8 cellular contexts compared by ENCODE assay signal in genomic region chr2:27095745-27096651, GRCh38. TPM values are rescaled to one million over a fixed set of nuclear protein-coding genes. Genes with fewer than 3 reads are reported as not detected.
DNase-seq lines count a peak whose midpoint lies in the region; ATAC-seq and TF ChIP-seq lines count a peak whose summit lies in the region.

No MANE protein-coding gene starts in this region.

- WGBS in esophagus muscularis mucosa: 26% methylated on average over 17 of the region's 18 CpGs
- 29 to 30% methylated on average over 18 of the region's 18 CpGs for WGBS in tibial nerve, 2 donors

- H3K9me3 ChIP-seq in A673 (ENCODE audit: low read depth, low read length, poor library complexity, severe bottlenecking) (no peaks in the 10 kb centered on the region), esophagus muscularis mucosa (no peaks in the 10 kb centered on the region), tibial nerve (no peaks in the 10 kb centered on the region)

- H3K27ac Mint-ChIP-seq in activated CD8-positive, alpha-beta T cell treated with anti-CD3 and anti-CD28 coated beads for 36 hours: no peak overlapping the region
- peak overlapping the region in 1 of 6 donors; percentile 44 for H3K27ac Mint-ChIP-seq in naive B cell

- H3K4me3 ChIP-seq in A673 (ENCODE audit: low read depth, low read length, poor library complexity, severe bottlenecking): peak overlapping the region; percentile 10
- H3K4me3 ChIP-seq in esophagus muscularis mucosa: peak overlapping the region; percentile 42 to 57 (median 46)
- peak overlapping the region in 3 of 4 donors; percentile 15 to 39 (median 28) for H3K4me3 ChIP-seq in tibial nerve

- peaks cover 3% of the 10 kb centered on the region for H3K36me3 ChIP-seq in A673 (ENCODE audit: insufficient read depth, low read length, poor library complexity, severe bottlenecking)
- H3K36me3 ChIP-seq in esophagus muscularis mucosa: peaks cover 0 to 18% (median 6%) of the 10 kb centered on the region in 4 donors
- peaks cover 0 to 21% (median 0%) of the 10 kb centered on the region in 3 donors for H3K36me3 ChIP-seq in tibial nerve

- H3K27me3 Mint-ChIP-seq in activated CD8-positive, alpha-beta T cell treated with anti-CD3 and anti-CD28 coated beads for 36 hours: no peaks in the 10 kb centered on the region
- no peaks in the 10 kb centered on the region for H3K27me3 Mint-ChIP-seq in naive B cell

- no TSS peak for BruUV-seq in A673 (replicated peaks; lab: Mats Ljungman, UMichigan)

- POLR2A ChIA-PET in A673 (lab: Charles Lee; ENCODE audit: low non-redundant PET): no interaction called here
- POLR2A ChIA-PET in activated CD8-positive, alpha-beta T cell treated with anti-CD3 and anti-CD28 coated beads for 36 hours (lab: Charles Lee): interaction anchor here (1.0 to 2.6 kb wide), 3 partner anchors 9 to 314 kb away, joined by 3 to 10 read pairs (median 4); partner anchors contain the start of genes KHK and PPM1G

- H3K4me1 ChIP-seq in A673 (ENCODE audit: insufficient read depth, low read length, poor library complexity, severe bottlenecking) (no peaks in the 10 kb centered on the region), esophagus muscularis mucosa (peaks cover 11 to 13% (median 12%) of the 10 kb centered on the region in 4 donors), tibial nerve (peaks cover 0 to 12% (median 4%) of the 10 kb centered on the region in 4 donors)

- ATAC-seq in activated CD8-positive, alpha-beta T cell treated with anti-CD3 and anti-CD28 coated beads for 36 hours: peak; percentile 94
- peak; percentile 87 to 88 for ATAC-seq in naive B cell (ENCODE audit: low read depth in 2 of 2)

- H3K27ac ChIP-seq in A673 (ENCODE audit: low read depth, low read length, poor library complexity, severe bottlenecking) (no peak overlapping the region), esophagus muscularis mucosa (replicated peaks in 1 of 4) (no peak overlapping the region), tibial nerve (peak overlapping the region in 1 of 4 donors; percentile 39)

- H3K4me3 Mint-ChIP-seq in activated CD8-positive, alpha-beta T cell treated with anti-CD3 and anti-CD28 coated beads for 36 hours: peak overlapping the region; percentile 30
- H3K4me3 Mint-ChIP-seq in naive B cell: peak overlapping the region; percentile 55 to 91 (median 80)

- TF ChIP-seq POLR2A in esophagus muscularis mucosa (IDR thresholded peaks at IDR 0.05; ENCODE audit: low read depth) (no peak), tibial nerve (IDR thresholded peaks at IDR 0.05) (no peak)

- no peaks in the 10 kb centered on the region for H3K9me3 Mint-ChIP-seq in activated CD8-positive, alpha-beta T cell treated with anti-CD3 and anti-CD28 coated beads for 36 hours
- no peaks in the 10 kb centered on the region for H3K9me3 Mint-ChIP-seq in naive B cell

- in situ Hi-C loops in GM13977 (cut with MboI; ENCODE audit: low pct_unique_long_range_greater_than_20kb, low sequenced_read_pairs, unreplicated experiment): no loop called here

- intact Hi-C loops in A673 (cut with micrococcal nuclease; ENCODE audit: unreplicated experiment) (loop anchor here (5.0 kb wide), 1 partner anchor 206 kb away; no protein-coding TSS in a partner anchor), esophagus muscularis mucosa (cut with DNase I) (loop anchor here (5.0 kb wide), 1 partner anchor 96 kb away; no protein-coding TSS in a partner anchor)
- intact Hi-C loops in activated CD8-positive, alpha-beta T cell treated with anti-CD3 and anti-CD28 coated beads for 36 hours (cut with micrococcal nuclease): loop anchor here (5.0 to 10.0 kb wide), 2 partner anchors 119 to 186 kb away; partner anchors contain the start of genes ATRAID, CAD, SLC5A6 and TRIM54

- H3K27me3 ChIP-seq in A673 (replicated peaks; ENCODE audit: insufficient read depth, low read depth, low read length, poor library complexity) (no peaks in the 10 kb centered on the region), esophagus muscularis mucosa (no peaks in the 10 kb centered on the region), tibial nerve (no peaks in the 10 kb centered on the region)

- DNase-seq in A673 (ENCODE audit: low spot score) (peak; percentile 73), GM13977 (ENCODE audit: low spot score) (peak; percentile 88), NCI-H1694 treated with DMSO at 0.1 percent for 48 hours (lab: John Stamatoyannopoulos, UW) (peak; percentile 95), esophagus muscularis mucosa (ENCODE audit: extremely low spot score) (no peak), naive B cell (peak; percentile 35), tibial nerve (ENCODE audit: low spot score in 2 of 2) (peak in 1 of 2 donors; percentile 48), NCI-H1048 (lab: John Stamatoyannopoulos, UW) (no peak)
- DNase-seq in activated CD8-positive, alpha-beta T cell treated with anti-CD3 and anti-CD28 coated beads for 36 hours: peak; percentile 65

- H3K4me1 Mint-ChIP-seq in activated CD8-positive, alpha-beta T cell treated with anti-CD3 and anti-CD28 coated beads for 36 hours (ENCODE audit: low read depth): no peaks in the 10 kb centered on the region
- H3K4me1 Mint-ChIP-seq in naive B cell: peaks cover 14 to 17% (median 15%) of the 10 kb centered on the region in 3 donors

- TF ChIP-seq CTCF in A673 (conservative IDR thresholded peaks at IDR 0.05; ENCODE audit: low read depth, low read length) (no peak), GM13977 (IDR thresholded peaks at IDR 0.05; ENCODE audit: extremely low read depth, insufficient read depth, missing control alignments) (no peak), esophagus muscularis mucosa (IDR thresholded peaks at IDR 0.05) (no peak), tibial nerve (IDR thresholded peaks at IDR 0.05) (no peak)
- no peak for TF ChIP-seq CTCF in activated CD8-positive, alpha-beta T cell treated with anti-CD3 and anti-CD28 coated beads for 36 hours (IDR thresholded peaks at IDR 0.05)

- H3K36me3 Mint-ChIP-seq in activated CD8-positive, alpha-beta T cell treated with anti-CD3 and anti-CD28 coated beads for 36 hours (ENCODE audit: low read depth): no peaks in the 10 kb centered on the region
- peaks cover 0 to 3% of the 10 kb centered on the region in 2 donors for H3K36me3 Mint-ChIP-seq in naive B cell

- CTCF ChIA-PET in A673 (lab: Charles Lee): no interaction called here
- CTCF ChIA-PET in activated CD8-positive, alpha-beta T cell treated with anti-CD3 and anti-CD28 coated beads for 36 hours (lab: Charles Lee): interaction anchor here (0.6 to 3.0 kb wide), 9 partner anchors 9 to 363 kb away, joined by 3 to 28 read pairs (median 6); partner anchors contain the start of genes KHK and TRIM54

- TF ChIP-seq EP300 in esophagus muscularis mucosa (IDR thresholded peaks at IDR 0.05) (no peak), tibial nerve (IDR thresholded peaks at IDR 0.05) (no peak)

RNA-seq across cellular contexts. Expression of gene KHK, which starts 9.4 kb away (rescaled TPM):
- 39.1 and 40.2 TPM in 2 replicates for total RNA-seq in A673 (2021)
- 1 to 10 TPM; 6.7 to 9.5 TPM for total RNA-seq in activated CD8-positive, alpha-beta T cell treated with anti-CD3 and anti-CD28 coated beads for 36 hours
- 1 to 10 TPM; 1.2 to 6.3 (median 1.7) TPM for total RNA-seq in esophagus muscularis mucosa
- 1 to 10 TPM; 3.3 to 8.9 (median 5.6) TPM for polyA plus RNA-seq in naive B cell (ENCODE audit: low read depth in 6 of 6)
- 10 to 100 TPM in 2 of 4 donors, 1 to 10 TPM in 2; 5.1 to 12.2 (median 9.1) TPM for total RNA-seq in tibial nerve

RNA-seq across cellular contexts. Expression of gene EMILIN1, which starts 17.6 kb away (rescaled TPM):
- total RNA-seq in A673 (2021): 31.0 and 46.8 TPM in 2 replicates
- total RNA-seq in activated CD8-positive, alpha-beta T cell treated with anti-CD3 and anti-CD28 coated beads for 36 hours: under 1 TPM; 0.61 to 0.63 TPM
- 100 to 1,000 TPM; 126 to 288 (median 168) TPM for total RNA-seq in esophagus muscularis mucosa
- polyA plus RNA-seq in naive B cell (ENCODE audit: low read depth in 6 of 6): 1 to 10 TPM in 2 of 6 donors, under 1 TPM in 4; 0.28 to 1.1 (median 0.77) TPM
- 10 to 100 TPM; 56.6 to 95.1 (median 70.1) TPM for total RNA-seq in tibial nerve

RNA-seq across cellular contexts. Expression of gene CGREF1, which starts 22.9 kb away (rescaled TPM):
- total RNA-seq in A673 (2021) (8.4 and 9.4 TPM in 2 replicates), esophagus muscularis mucosa (1 to 10 TPM in 1 of 4 donors, under 1 TPM in 2, not detected in 1; 0.50 to 1.4 (median 0.92) TPM), tibial nerve (10 to 100 TPM in 1 of 4 donors, 1 to 10 TPM in 3; 2.8 to 15.9 (median 8.4) TPM)
- 1 to 10 TPM; 3.7 to 4.3 TPM for total RNA-seq in activated CD8-positive, alpha-beta T cell treated with anti-CD3 and anti-CD28 coated beads for 36 hours
- polyA plus RNA-seq in naive B cell (ENCODE audit: low read depth in 6 of 6): not detected

RNA-seq across cellular contexts. Expression of gene OST4, which starts 24.5 kb away (rescaled TPM):
- total RNA-seq in A673 (2021): 235 and 237 TPM in 2 replicates
- 100 to 1,000 TPM; 257 to 262 TPM for total RNA-seq in activated CD8-positive, alpha-beta T cell treated with anti-CD3 and anti-CD28 coated beads for 36 hours
- 100 to 1,000 TPM; 200 to 352 (median 243) TPM for total RNA-seq in esophagus muscularis mucosa
- 100 to 1,000 TPM; 594 to 733 (median 606) TPM for polyA plus RNA-seq in naive B cell (ENCODE audit: low read depth in 6 of 6)
- 100 to 1,000 TPM; 111 to 217 (median 166) TPM for total RNA-seq in tibial nerve

RNA-seq across cellular contexts. Expression of gene ABHD1, which starts 27.6 kb away (rescaled TPM):
- 0.22 TPM in 1 of 2 replicates, not detected in the other for total RNA-seq in A673 (2021)
- under 1 TPM; 0.36 to 0.50 TPM for total RNA-seq in activated CD8-positive, alpha-beta T cell treated with anti-CD3 and anti-CD28 coated beads for 36 hours
- total RNA-seq in esophagus muscularis mucosa: under 1 TPM in 1 of 4 donors, not detected in 3; 0.92 TPM
- 1 to 10 TPM in 2 of 6 donors, not detected in 4; 1.2 to 1.3 TPM for polyA plus RNA-seq in naive B cell (ENCODE audit: low read depth in 6 of 6)
- under 1 TPM in 3 of 4 donors, not detected in 1; 0.42 to 0.78 (median 0.44) TPM for total RNA-seq in tibial nerve

Comparison
In these comparisons a context has a peak if more than half of its experiments do, and no peak if none do; other contexts are left out.
1. DNase-seq: peak in A673 (single experiment), GM13977 (single experiment), NCI-H1694 treated with DMSO at 0.1 percent for 48 hours (single experiment), activated CD8-positive, alpha-beta T cell treated with anti-CD3 and anti-CD28 coated beads for 36 hours (single experiment) and naive B cell (single experiment); none in esophagus muscularis mucosa (single experiment) and NCI-H1048 (single experiment).
2. RNA of gene EMILIN1, which starts 17.6 kb away (total RNA-seq): 126 to 288 TPM in esophagus muscularis mucosa, 56.6 to 95.1 TPM in tibial nerve and 31.0 to 46.8 TPM in A673; 0.61 to 0.63 TPM in activated CD8-positive, alpha-beta T cell treated with anti-CD3 and anti-CD28 coated beads for 36 hours; every median in the first group is over 10 times any median in the second.
3. Peak in every context shown above with its lines, with median percentiles within 50 percentile points of each other: H3K4me3 ChIP-seq.